1 cellular context compared by ENCODE assay signal in the genomic region with DNA sequence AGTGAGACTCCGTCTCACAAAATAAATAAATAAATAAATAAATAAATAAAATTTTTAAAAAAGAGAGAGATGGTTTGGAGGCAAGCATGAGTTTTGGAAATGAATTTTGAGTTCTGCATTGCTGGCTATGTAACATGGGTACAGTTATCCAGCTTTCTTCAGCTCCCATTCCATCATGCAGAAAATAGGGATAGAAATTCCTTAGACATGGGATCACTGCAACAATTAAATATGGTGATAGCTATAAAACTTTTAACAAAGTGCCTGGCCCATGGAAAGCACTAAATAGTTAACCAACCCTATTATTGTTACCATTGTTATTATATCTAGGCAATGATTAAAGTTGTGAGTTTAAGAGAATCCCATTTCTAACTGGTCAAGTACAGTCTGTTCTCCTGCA.
TF ChIP-seq lines count a peak whose summit lies in the region.

No MANE protein-coding gene starts in this region.

TF ChIP-seq in HEK293, 187 proteins besides CTCF, POLR2A, EP300 and RAD21 (continued from another document):
- 0 out of 2 replicates have a peak, but pooled peaks have one; percentile 22 for TF ChIP-seq ZBTB11 (tag by site-specific recombination; conservative IDR thresholded peaks at IDR 0.05; ENCODE audit: low read depth)
- TF ChIP-seq ZNF555 (tag by site-specific recombination; conservative IDR thresholded peaks at IDR 0.05): peak; percentile 22; the same call in 1 of the 2 replicates
- TF ChIP-seq ZNF394 (tag by site-specific recombination; IDR thresholded peaks at IDR 0.05; ENCODE audit: borderline replicate concordance): peak; percentile 37; the same call in 1 of the 2 replicates
- TF ChIP-seq GLI2 (tag by site-specific recombination; IDR thresholded peaks at IDR 0.05; ENCODE audit: borderline replicate concordance, low read depth): no peak
- TF ChIP-seq, protein P1, sequence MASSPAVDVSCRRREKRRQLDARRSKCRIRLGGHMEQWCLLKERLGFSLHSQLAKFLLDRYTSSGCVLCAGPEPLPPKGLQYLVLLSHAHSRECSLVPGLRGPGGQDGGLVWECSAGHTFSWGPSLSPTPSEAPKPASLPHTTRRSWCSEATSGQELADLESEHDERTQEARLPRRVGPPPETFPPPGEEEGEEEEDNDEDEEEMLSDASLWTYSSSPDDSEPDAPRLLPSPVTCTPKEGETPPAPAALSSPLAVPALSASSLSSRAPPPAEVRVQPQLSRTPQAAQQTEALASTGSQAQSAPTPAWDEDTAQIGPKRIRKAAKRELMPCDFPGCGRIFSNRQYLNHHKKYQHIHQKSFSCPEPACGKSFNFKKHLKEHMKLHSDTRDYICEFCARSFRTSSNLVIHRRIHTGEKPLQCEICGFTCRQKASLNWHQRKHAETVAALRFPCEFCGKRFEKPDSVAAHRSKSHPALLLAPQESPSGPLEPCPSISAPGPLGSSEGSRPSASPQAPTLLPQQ (tag by site-specific recombination; IDR thresholded peaks at IDR 0.05): no peak
- TF ChIP-seq ZBTB20 (tag by site-specific recombination; IDR thresholded peaks at IDR 0.05): no peak
- TF ChIP-seq, protein P2, sequence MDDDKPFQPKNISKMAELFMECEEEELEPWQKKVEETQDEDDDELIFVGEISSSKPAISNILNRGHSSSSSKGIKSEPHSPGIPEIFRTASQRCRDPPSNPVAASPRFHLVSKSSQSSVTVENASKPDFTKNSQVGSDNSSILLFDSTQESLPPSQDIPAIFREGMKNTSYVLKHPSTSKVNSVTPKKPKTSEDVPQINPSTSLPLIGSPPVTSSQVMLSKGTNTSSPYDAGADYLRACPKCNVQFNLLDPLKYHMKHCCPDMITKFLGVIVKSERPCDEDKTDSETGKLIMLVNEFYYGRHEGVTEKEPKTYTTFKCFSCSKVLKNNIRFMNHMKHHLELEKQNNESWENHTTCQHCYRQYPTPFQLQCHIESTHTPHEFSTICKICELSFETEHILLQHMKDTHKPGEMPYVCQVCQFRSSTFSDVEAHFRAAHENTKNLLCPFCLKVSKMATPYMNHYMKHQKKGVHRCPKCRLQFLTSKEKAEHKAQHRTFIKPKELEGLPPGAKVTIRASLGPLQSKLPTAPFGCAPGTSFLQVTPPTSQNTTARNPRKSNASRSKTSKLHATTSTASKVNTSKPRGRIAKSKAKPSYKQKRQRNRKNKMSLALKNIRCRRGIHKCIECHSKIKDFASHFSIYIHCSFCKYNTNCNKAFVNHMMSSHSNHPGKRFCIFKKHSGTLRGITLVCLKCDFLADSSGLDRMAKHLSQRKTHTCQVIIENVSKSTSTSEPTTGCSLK (tag by site-specific recombination; IDR thresholded peaks at IDR 0.05): no peak
